ENCODE assay signal across 17 cellular contexts in genomic region chr2:7394195-7394594, GRCh38.
"Had no signal": no experiment of that assay in that cellular context is flagged by ENCODE, and none has a peak within 500 bp of the region (broad histone marks: within the 10 kb centered on the region; RNA-seq: fewer than 3 reads in every experiment).

No MANE protein-coding gene starts in this region.

- H3K9me3 ChIP-seq: esophagus squamous epithelium had no signal

- DNase-seq: activated CD4-positive, alpha-beta memory T cell treated with anti-CD3 and anti-CD28 coated beads for 36 hours; activated effector memory CD4-positive, alpha-beta T cell treated with Interleukin-2 at 50 U/mL for 16 hours; activated T-cell treated with anti-CD3 and anti-CD28 coated beads, Interleukin-2, amount 50 U/mL, for 4 hours; caudate nucleus; esophagus squamous epithelium; hypothalamus; kidney glomerular epithelial cell; left ventricle myocardium superior; natural killer cell; posterior cingulate gyrus; stimulated activated CD4-positive, alpha-beta T cell treated with anti-CD3 and anti-CD28 coated beads, Interleukin-2, amount 100 ng/mL, for 48 hours; T-helper 9 cell had no signal

- H3K4me3 ChIP-seq: coronary artery, esophagus squamous epithelium had no signal

- H3K4me3 Mint-ChIP-seq: activated CD4-positive, alpha-beta memory T cell treated with anti-CD3 and anti-CD28 coated beads for 36 hours; activated naive CD4-positive, alpha-beta T cell treated with anti-CD3 and anti-CD28 coated beads, Interleukin-2, amount 50 U/mL, for 24 hours; activated T-cell treated with anti-CD3 and anti-CD28 coated beads, Interleukin-2, amount 50 U/mL, for 4 hours; memory B cell; natural killer cell; stimulated activated memory B cell treated with anti-CD40 and anti-IgM and Interleukin-4, amounts not matched to agents 10 μg/mL and 1 μg/mL and 100 μg/mL, for 72 hours had no signal

- H3K36me3 ChIP-seq: esophagus squamous epithelium had no signal

- FAIRE-seq: urothelium cell line had no signal

- H3K4me1 Mint-ChIP-seq: activated naive CD4-positive, alpha-beta T cell treated with anti-CD3 and anti-CD28 coated beads, Interleukin-2, amount 50 U/mL, for 24 hours; memory B cell; natural killer cell; stimulated activated memory B cell treated with anti-CD40 and anti-IgM and Interleukin-4, amounts not matched to agents 10 μg/mL and 1 μg/mL and 100 μg/mL, for 72 hours had no signal

- ATAC-seq: activated T-cell treated with anti-CD3 and anti-CD28 coated beads, Interleukin-2, amount 50 U/mL, for 4 hours; left ventricle myocardium superior; natural killer cell; stimulated activated memory B cell treated with anti-CD40 and anti-IgM and Interleukin-4, amounts not matched to agents 10 μg/mL and 1 μg/mL and 100 μg/mL, for 72 hours had no signal

- H3K27ac Mint-ChIP-seq: activated CD4-positive, alpha-beta memory T cell treated with anti-CD3 and anti-CD28 coated beads for 36 hours; activated naive CD4-positive, alpha-beta T cell treated with anti-CD3 and anti-CD28 coated beads, Interleukin-2, amount 50 U/mL, for 24 hours; memory B cell; natural killer cell; stimulated activated memory B cell treated with anti-CD40 and anti-IgM and Interleukin-4, amounts not matched to agents 10 μg/mL and 1 μg/mL and 100 μg/mL, for 72 hours had no signal

- H3K36me3 Mint-ChIP-seq: activated CD4-positive, alpha-beta memory T cell treated with anti-CD3 and anti-CD28 coated beads for 36 hours; activated naive CD4-positive, alpha-beta T cell treated with anti-CD3 and anti-CD28 coated beads, Interleukin-2, amount 50 U/mL, for 24 hours; memory B cell; natural killer cell; stimulated activated memory B cell treated with anti-CD40 and anti-IgM and Interleukin-4, amounts not matched to agents 10 μg/mL and 1 μg/mL and 100 μg/mL, for 72 hours had no signal

- H3K27ac ChIP-seq: coronary artery, esophagus squamous epithelium had no signal

- H3K27me3 Mint-ChIP-seq: activated CD4-positive, alpha-beta memory T cell treated with anti-CD3 and anti-CD28 coated beads for 36 hours; activated naive CD4-positive, alpha-beta T cell treated with anti-CD3 and anti-CD28 coated beads, Interleukin-2, amount 50 U/mL, for 24 hours had no signal

- H3K9me3 Mint-ChIP-seq: activated CD4-positive, alpha-beta memory T cell treated with anti-CD3 and anti-CD28 coated beads for 36 hours; activated naive CD4-positive, alpha-beta T cell treated with anti-CD3 and anti-CD28 coated beads, Interleukin-2, amount 50 U/mL, for 24 hours; activated T-cell treated with anti-CD3 and anti-CD28 coated beads, Interleukin-2, amount 50 U/mL, for 4 hours; memory B cell; natural killer cell; stimulated activated memory B cell treated with anti-CD40 and anti-IgM and Interleukin-4, amounts not matched to agents 10 μg/mL and 1 μg/mL and 100 μg/mL, for 72 hours had no signal
